9 cellular contexts compared by ENCODE assay signal in genomic region chr9:2857564-2858198, GRCh38. TPM values are rescaled to one million over a fixed set of nuclear protein-coding genes. Genes with fewer than 3 reads are reported as not detected.
DNase-seq lines count a peak whose midpoint lies in the region; ATAC-seq and TF ChIP-seq lines count a peak whose summit lies in the region.
"Had no signal": no experiment of that assay in that cellular context is flagged by ENCODE, and none has a peak within 500 bp of the region (broad histone marks: within the 10 kb centered on the region; RNA-seq: fewer than 3 reads in every experiment).

No MANE protein-coding gene starts in this region.

- no peaks in the 10 kb centered on the region for H3K9me3 Mint-ChIP-seq in CD14-positive monocyte
- H3K9me3 Mint-ChIP-seq: T-helper 1 cell treated with Interleukin-12 subunit alpha and Interleukin-12 subunit beta and Interleukin-4 antibody, amounts not matched to agents 30 μg/mL and 1 μg/mL, for 36 hours had no signal

- H3K27me3 ChIP-seq in liver (ENCODE audit: control insufficient read depth in 4 of 4, insufficient read depth in 4 of 4, low read length in 3 of 4) = peaks cover 0 to 13% (median 4%) of the 10 kb centered on the region in 4 donors

- H3K27ac Mint-ChIP-seq in CD14-positive monocyte = no peak overlapping the region
- H3K27ac Mint-ChIP-seq: T-helper 1 cell treated with Interleukin-12 subunit alpha and Interleukin-12 subunit beta and Interleukin-4 antibody, amounts not matched to agents 30 μg/mL and 1 μg/mL, for 36 hours had no signal

- ATAC-seq in GM19043 (IDR thresholded peaks at IDR 0.05; ENCODE audit: low read depth, unreplicated experiment) (peak; percentile 92), HG03196 (IDR thresholded peaks at IDR 0.05; ENCODE audit: unreplicated experiment) (peak; percentile 86)
- peak; percentile 69 to 78 for ATAC-seq in activated CD4-positive, CD25-positive, alpha-beta regulatory T cell treated with anti-CD3 and anti-CD28 coated beads, Interleukin-2, amount 50 U/mL, for 24 hours

- H3K4me1 ChIP-seq in liver (ENCODE audit: control insufficient read depth in 4 of 4, insufficient read depth in 4 of 4, low read length in 3 of 4) = no peaks in the 10 kb centered on the region

- H3K9ac ChIP-seq in liver (ENCODE audit: low read depth in 1 of 2, low read length in 2 of 2) = no peak overlapping the region

- no peaks in the 10 kb centered on the region for H3K36me3 Mint-ChIP-seq in CD14-positive monocyte

- peak overlapping the region in 1 of 2 donors; percentile 22 for H3K4me3 Mint-ChIP-seq in CD14-positive monocyte
- H3K4me3 Mint-ChIP-seq: T-helper 1 cell treated with Interleukin-12 subunit alpha and Interleukin-12 subunit beta and Interleukin-4 antibody, amounts not matched to agents 30 μg/mL and 1 μg/mL, for 36 hours had no signal

- H3K27ac ChIP-seq in liver (ENCODE audit: low read depth in 1 of 2, low read length in 2 of 2) = no peak overlapping the region

- peaks cover 9% of the 10 kb centered on the region for H3K4me1 Mint-ChIP-seq in CD14-positive monocyte

- intact Hi-C loops in CD14-positive monocyte (cut with micrococcal nuclease) = loop anchor here in 1 of 2 donors (5.0 kb wide), 2 partner anchors 585 to 1510 kb away; no protein-coding TSS in a partner anchor

- TF ChIP-seq CTCF in CD14-positive monocyte (IDR thresholded peaks at IDR 0.05) (peak; percentile 85), choroid plexus epithelial cell (conservative IDR thresholded peaks at IDR 0.05; ENCODE audit: low read depth, low read length) (peak; percentile 94), liver (IDR thresholded peaks at IDR 0.05; ENCODE audit: low read depth, low read length, missing input control) (peak; percentile 83)

- H3K4me3 ChIP-seq in choroid plexus epithelial cell (ENCODE audit: low read depth, low read length) = no peak overlapping the region
- H3K4me3 ChIP-seq in liver (ENCODE audit: low read depth in 1 of 3, low read length in 3 of 3) = no peak overlapping the region

- H3K9me3 ChIP-seq in liver (ENCODE audit: control insufficient read depth in 4 of 4, low read length in 3 of 4) = no peaks in the 10 kb centered on the region

- TF ChIP-seq RAD21 in liver (IDR thresholded peaks at IDR 0.05) = peak; percentile 85 to 89

- H3K27me3 Mint-ChIP-seq in CD14-positive monocyte (ENCODE audit: low read depth in 3 of 3) = peaks cover 10 to 27% (median 12%) of the 10 kb centered on the region in 3 donors

- peak; percentile 50 for DNase-seq in CD14-positive monocyte (ENCODE audit: low spot score)
- DNase-seq in NCI-H2227 (lab: John Stamatoyannopoulos, UW; ENCODE audit: unreplicated experiment) = peak; percentile 81
- peak; percentile 84 for DNase-seq in choroid plexus epithelial cell (ENCODE audit: low read depth)
- peak; percentile 31 to 57 (median 50) for DNase-seq in stimulated activated CD4-positive, alpha-beta T cell treated with anti-CD3 and anti-CD28 coated beads, TNF-alpha, amount 100 ng/mL, for 24 hours (ENCODE audit: low read depth in 3 of 3)

- H3K36me3 ChIP-seq in liver (ENCODE audit: control insufficient read depth in 4 of 4, insufficient read depth in 3 of 4, low read depth in 1 of 4, low read length in 3 of 4) = no peaks in the 10 kb centered on the region

- WGBS in liver = 15% methylated on average over 8 of the region's 8 CpGs

TF ChIP-seq in liver, 16 proteins besides CTCF, POLR2A, EP300 and RAD21:
- TF ChIP-seq REST (IDR thresholded peaks at IDR 0.05) (no peak), YY1 (IDR thresholded peaks at IDR 0.05) (no peak), RXRA (IDR thresholded peaks at IDR 0.05) (no peak), GABPA (IDR thresholded peaks at IDR 0.05 in 1 of 2, conservative IDR thresholded peaks at IDR 0.05 in 1 of 2) (no peak), JUND (IDR thresholded peaks at IDR 0.05) (no peak), HNF4G (IDR thresholded peaks at IDR 0.05) (no peak), FOXA2 (IDR thresholded peaks at IDR 0.05) (no peak), ATF3 (IDR thresholded peaks at IDR 0.05) (no peak), SP1 (IDR thresholded peaks at IDR 0.05) (no peak), HNF4A (conservative IDR thresholded peaks at IDR 0.05) (no peak), TAF1 (conservative IDR thresholded peaks at IDR 0.05) (no peak)

RNA-seq across cellular contexts. Expression of gene PUM3, which starts 13.8 kb away (rescaled TPM):
- polyA plus RNA-seq in CD14-positive monocyte (1 to 10 TPM; 5.9 to 6.6 TPM), liver (10 to 100 TPM; 10.8 to 16.3 TPM)
- total RNA-seq in liver = 10 to 100 TPM; 12.3 to 19.9 TPM
